Comparison of ENCODE assay signal across 20 cellular contexts in the genomic region with DNA sequence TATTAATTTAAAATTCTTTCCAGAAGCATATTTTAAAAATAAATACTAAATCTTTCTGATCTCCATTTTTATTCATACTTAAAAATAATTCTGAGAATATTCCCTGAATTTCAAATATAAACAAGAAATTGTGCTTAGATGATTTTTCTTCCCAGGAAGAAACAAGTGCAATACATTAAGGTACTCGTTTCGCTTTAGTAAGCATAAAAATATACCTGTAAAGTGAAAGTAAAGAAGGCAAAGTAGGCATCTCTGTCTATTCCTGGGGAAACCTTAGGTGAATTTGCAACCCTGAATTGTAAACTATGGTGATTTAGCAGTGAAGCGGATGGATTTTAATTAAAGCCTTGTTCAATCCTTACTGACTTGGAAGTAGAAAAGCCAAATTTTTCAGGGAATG.
DNase-seq lines count a peak whose midpoint lies in the region; ATAC-seq and TF ChIP-seq lines count a peak whose summit lies in the region.
"Had no signal": no experiment of that assay in that cellular context is flagged by ENCODE, and none has a peak within 500 bp of the region (broad histone marks: within the 10 kb centered on the region; RNA-seq: fewer than 3 reads in every experiment).

No MANE protein-coding gene starts in this region.

- H2BK20ac ChIP-seq in IMR-90 (ENCODE audit: low read depth, low read length), result no peak overlapping the region

- H3K27me3 ChIP-seq in ACC112 (ENCODE audit: insufficient read depth, low read length), result no peaks in the 10 kb centered on the region
- no peaks in the 10 kb centered on the region for H3K27me3 ChIP-seq in IMR-90 (ENCODE audit: control insufficient read depth, insufficient read depth, low read length)
- H3K27me3 ChIP-seq in osteoblast (ENCODE audit: insufficient read depth, low read length), result no peaks in the 10 kb centered on the region
- H3K27me3 ChIP-seq: BE2C; BLaER1 treated with 17β-estradiol and CSF1 and Interleukin-3, amounts not matched to agents 10 nM and 100 nM had no signal

- no peaks in the 10 kb centered on the region for H3K9me1 ChIP-seq in IMR-90 (ENCODE audit: insufficient read depth, low read length)

- H2AK5ac ChIP-seq in IMR-90 (ENCODE audit: low read depth, low read length), result no peak overlapping the region

- no peaks in the 10 kb centered on the region for H3K79me1 ChIP-seq in IMR-90 (ENCODE audit: low read depth in 1 of 2, low read length in 2 of 2)

- no peak overlapping the region for H3K23ac ChIP-seq in IMR-90 (ENCODE audit: low read depth, low read length)

- TF ChIP-seq CTCF in IMR-90 (conservative IDR thresholded peaks at IDR 0.05; ENCODE audit: low read depth, low read length) (no peak), osteoblast (IDR thresholded peaks at IDR 0.05; ENCODE audit: extremely low read depth, low read depth, low read length) (no peak)

- H3K79me2 ChIP-seq in ACC112 (ENCODE audit: control insufficient read depth, insufficient read depth, low read length, unreplicated experiment) (no peaks in the 10 kb centered on the region), osteoblast (ENCODE audit: insufficient read depth, low read length) (no peaks in the 10 kb centered on the region)

- H2BK5ac ChIP-seq in IMR-90 (ENCODE audit: low read depth, low read length, poor library complexity, severe bottlenecking), result no peak overlapping the region

- no peak overlapping the region for H4K8ac ChIP-seq in IMR-90 (ENCODE audit: low read depth in 2 of 2, low read length in 2 of 2)

- H3K4me1 ChIP-seq in ACC112 (ENCODE audit: control insufficient read depth, insufficient read depth, low read length, unreplicated experiment) (no peaks in the 10 kb centered on the region), IMR-90 (ENCODE audit: control insufficient read depth, insufficient read depth, low read length) (no peaks in the 10 kb centered on the region), osteoblast (ENCODE audit: insufficient read depth, low read length) (no peaks in the 10 kb centered on the region)
- H3K4me1 ChIP-seq: BE2C; BLaER1 treated with 17β-estradiol and CSF1 and Interleukin-3, amounts not matched to agents 10 nM and 100 nM had no signal

- no peak overlapping the region for H3K4ac ChIP-seq in IMR-90 (ENCODE audit: low read depth, low read length)

- H3K27ac Mint-ChIP-seq in activated CD8-positive, alpha-beta memory T cell treated with anti-CD3 and anti-CD28 coated beads, Interleukin-2, amount 10 ng/mL, durations not matched to agents 7 days and 5 days, result no peak overlapping the region
- H3K27ac Mint-ChIP-seq: CD14-positive monocyte; CD4-positive, alpha-beta T cell; CD8-positive, alpha-beta memory T cell had no signal

- no peak overlapping the region for H3K18ac ChIP-seq in IMR-90 (ENCODE audit: low read depth, low read length)

- H2BK120ac ChIP-seq in IMR-90 (ENCODE audit: low read depth, low read length), result no peak overlapping the region

- H4K91ac ChIP-seq in IMR-90 (ENCODE audit: insufficient read depth, low read depth, low read length), result no peak overlapping the region

- no CpG with 5 or more reads among the region's 3 CpGs for WGBS in IMR-90 (ENCODE audit: extremely low coverage in 2 of 2, insufficient read length in 1 of 2), 2 experiments

- H3K9me3 ChIP-seq in IMR-90 (ENCODE audit: control insufficient read depth, insufficient read depth, low read length), result no peaks in the 10 kb centered on the region
- H3K9me3 ChIP-seq in osteoblast (ENCODE audit: low read depth, low read length), result no peaks in the 10 kb centered on the region
- H3K9me3 ChIP-seq: BE2C; BLaER1 treated with 17β-estradiol and CSF1 and Interleukin-3, amounts not matched to agents 10 nM and 100 nM had no signal

- CTCF ChIA-PET in IMR-90 (lab: Yijun Ruan, JAX), result interaction anchor here (1.3 to 1.6 kb wide), 2 partner anchors 11 to 18 kb away, joined by 4 to 7 read pairs; no protein-coding TSS in a partner anchor
- CTCF ChIA-PET in activated CD8-positive, alpha-beta memory T cell treated with anti-CD3 and anti-CD28 coated beads, Interleukin-2, amount 10 ng/mL, durations not matched to agents 7 days and 5 days (lab: Charles Lee), result no interaction called here

- no peak overlapping the region for H3K56ac ChIP-seq in IMR-90 (ENCODE audit: extremely low read depth, insufficient read depth, low read length)

- no peak overlapping the region for H2AK9ac ChIP-seq in IMR-90 (replicated peaks; ENCODE audit: low read depth, low read length, poor library complexity)

- no peaks in the 10 kb centered on the region for H4K20me1 ChIP-seq in IMR-90 (ENCODE audit: insufficient read depth, low read length)
- H4K20me1 ChIP-seq in osteoblast (ENCODE audit: insufficient read depth, low read length), result no peaks in the 10 kb centered on the region
- H4K20me1 ChIP-seq: BLaER1 treated with 17β-estradiol and CSF1 and Interleukin-3, amounts not matched to agents 10 nM and 100 nM had no signal

- H4K5ac ChIP-seq in IMR-90 (ENCODE audit: low read depth, low read length), result no peak overlapping the region; the same call in 1 of the 2 replicates

- no peaks in the 10 kb centered on the region for H3K4me1 Mint-ChIP-seq in activated CD8-positive, alpha-beta memory T cell treated with anti-CD3 and anti-CD28 coated beads, Interleukin-2, amount 10 ng/mL, durations not matched to agents 7 days and 5 days
- H3K4me1 Mint-ChIP-seq: CD14-positive monocyte had no signal

- in situ Hi-C loops in IMR-90 (cut with MboI; ENCODE audit: low sequenced_read_pairs), result no loop called here

- DNase-seq in IMR-90, result no peak
- no peak for DNase-seq in osteoblast (ENCODE audit: insufficient read length, low spot score, missing footprints)
- no peak for DNase-seq in activated CD8-positive, alpha-beta memory T cell treated with anti-CD3 and anti-CD28 coated beads, Interleukin-2, amount 10 ng/mL, durations not matched to agents 7 days and 5 days
- no peak for DNase-seq in cardiac septum (ENCODE audit: low spot score)
- DNase-seq: ACHN; AML-193; BE2C; CD4-positive, alpha-beta T cell; CD8-positive, alpha-beta memory T cell; DMS 273 treated with DMSO at 0.1 percent for 48 hours; DMS79; EL; GF-D8; H9 had no signal

- no TSS peak for BruUV-seq in IMR-90 (replicated peaks; lab: Mats Ljungman, UMichigan)

- H2AFZ ChIP-seq in ACC112 (ENCODE audit: low read length, unreplicated experiment) (peak overlapping the region; percentile 6), IMR-90 (replicated peaks; ENCODE audit: low read length, poor library complexity) (no peak overlapping the region), osteoblast (ENCODE audit: low read length) (no peak overlapping the region)
- H2AFZ ChIP-seq: GM23338 had no signal

- H3K27ac ChIP-seq in ACC112 (ENCODE audit: low read depth, low read length), result no peak overlapping the region
- H3K27ac ChIP-seq in IMR-90 (ENCODE audit: insufficient read depth, low read length), result no peak overlapping the region
- H3K27ac ChIP-seq in osteoblast (ENCODE audit: low read depth, low read length), result no peak overlapping the region
- H3K27ac ChIP-seq: BLaER1 treated with 17β-estradiol and CSF1 and Interleukin-3, amounts not matched to agents 10 nM and 100 nM had no signal

- H3K36me3 ChIP-seq in ACC112 (ENCODE audit: insufficient read depth, low read length), result no peaks in the 10 kb centered on the region
- no peaks in the 10 kb centered on the region for H3K36me3 ChIP-seq in IMR-90 (ENCODE audit: control insufficient read depth, insufficient read depth, low read length)
- H3K36me3 ChIP-seq in osteoblast (ENCODE audit: insufficient read depth, low read length), result no peaks in the 10 kb centered on the region
- H3K36me3 ChIP-seq: BE2C; BLaER1 treated with 17β-estradiol and CSF1 and Interleukin-3, amounts not matched to agents 10 nM and 100 nM had no signal

- no peak overlapping the region for H3K14ac ChIP-seq in IMR-90 (replicated peaks; ENCODE audit: low read depth, low read length)

- intact Hi-C loops in IMR-90 (cut with micrococcal nuclease), result no loop called here
- intact Hi-C loops in cardiac septum (cut with DNase I), result no loop called here

- H3K36me3 Mint-ChIP-seq in activated CD8-positive, alpha-beta memory T cell treated with anti-CD3 and anti-CD28 coated beads, Interleukin-2, amount 10 ng/mL, durations not matched to agents 7 days and 5 days, result peaks cover 2% of the 10 kb centered on the region
- H3K36me3 Mint-ChIP-seq: CD8-positive, alpha-beta memory T cell had no signal

- no peak for TF ChIP-seq RAD21 in IMR-90 (IDR thresholded peaks at IDR 0.05; ENCODE audit: low read length)

- H3K4me3 Mint-ChIP-seq in activated CD8-positive, alpha-beta memory T cell treated with anti-CD3 and anti-CD28 coated beads, Interleukin-2, amount 10 ng/mL, durations not matched to agents 7 days and 5 days, result no peak overlapping the region
- H3K4me3 Mint-ChIP-seq: CD14-positive monocyte; CD4-positive, alpha-beta T cell; CD8-positive, alpha-beta memory T cell; GM23338; H9 had no signal

- no peaks in the 10 kb centered on the region for H3K27me3 Mint-ChIP-seq in activated CD8-positive, alpha-beta memory T cell treated with anti-CD3 and anti-CD28 coated beads, Interleukin-2, amount 10 ng/mL, durations not matched to agents 7 days and 5 days
- H3K27me3 Mint-ChIP-seq: CD4-positive, alpha-beta T cell; CD8-positive, alpha-beta memory T cell had no signal

- ATAC-seq in IMR-90 (ENCODE audit: low read depth) (no peak), HG03460 (IDR thresholded peaks at IDR 0.05; ENCODE audit: unreplicated experiment) (no peak)
- no peak for ATAC-seq in activated CD8-positive, alpha-beta memory T cell treated with anti-CD3 and anti-CD28 coated beads, Interleukin-2, amount 10 ng/mL, durations not matched to agents 7 days and 5 days
- ATAC-seq: GM23338, HCT116 had no signal

- TF ChIP-seq POLR2A in IMR-90 (IDR thresholded peaks at IDR 0.05; ENCODE audit: low read depth, low read length), result no peak

- H3K4me2 ChIP-seq in IMR-90 (ENCODE audit: low read depth, low read length), result peak overlapping the region; percentile 28; the same call in 1 of the 2 replicates
- H3K4me2 ChIP-seq in osteoblast (ENCODE audit: insufficient read depth, low read length), result peak overlapping the region; percentile 26
- H3K4me2 ChIP-seq: BLaER1 treated with 17β-estradiol and CSF1 and Interleukin-3, amounts not matched to agents 10 nM and 100 nM; GM23338 had no signal

- POLR2A ChIA-PET in IMR-90 (lab: Charles Lee; ENCODE audit: unreplicated experiment), result no interaction called here

- dilution Hi-C loops in IMR-90 (cut with HindIII; ENCODE audit: low sequenced_read_pairs, unreplicated experiment), result no loop called here

- no peak overlapping the region for H3K9ac ChIP-seq in IMR-90 (ENCODE audit: low read depth, low read length)
- H3K9ac ChIP-seq: BLaER1 treated with 17β-estradiol and CSF1 and Interleukin-3, amounts not matched to agents 10 nM and 100 nM had no signal

- no peak overlapping the region for H3K4me3 ChIP-seq in ACC112 (ENCODE audit: low read depth, low read length)
- H3K4me3 ChIP-seq in IMR-90 (ENCODE audit: insufficient read depth, low read depth, low read length), result no peak overlapping the region
- no peak overlapping the region for H3K4me3 ChIP-seq in osteoblast (ENCODE audit: insufficient read depth, low read length)
- H3K4me3 ChIP-seq: BLaER1 treated with 17β-estradiol and CSF1 and Interleukin-3, amounts not matched to agents 10 nM and 100 nM; GM23338 had no signal

- H3K9me3 Mint-ChIP-seq in activated CD8-positive, alpha-beta memory T cell treated with anti-CD3 and anti-CD28 coated beads, Interleukin-2, amount 10 ng/mL, durations not matched to agents 7 days and 5 days (ENCODE audit: low read depth), result no peaks in the 10 kb centered on the region
- H3K9me3 Mint-ChIP-seq: CD4-positive, alpha-beta T cell; CD8-positive, alpha-beta memory T cell; GM23338; H9 had no signal

- H2BK15ac ChIP-seq in IMR-90 (ENCODE audit: low read depth, low read length), result no peak overlapping the region
